Comparison of ENCODE assay signal across 26 cellular contexts in genomic region chr6:145018027-145018426, GRCh38.
"Had no signal": no experiment of that assay in that cellular context is flagged by ENCODE, and none has a peak within 500 bp of the region (broad histone marks: within the 10 kb centered on the region; RNA-seq: fewer than 3 reads in every experiment).

No MANE protein-coding gene starts in this region.

- FAIRE-seq: endothelial cell of umbilical vein, kidney, small intestine had no signal

- H3K36me3 ChIP-seq: colonic mucosa, esophagus muscularis mucosa, gastroesophageal sphincter, heart left ventricle, ovary, thoracic aorta, tibial nerve, upper lobe of right lung, uterus had no signal

- H3K4me2 ChIP-seq: hepatocyte had no signal

- H3K4me1 ChIP-seq: colonic mucosa, tibial nerve, upper lobe of right lung, uterus had no signal

- H3K4me3 ChIP-seq: colonic mucosa, esophagus muscularis mucosa, gastroesophageal sphincter, heart left ventricle, hepatocyte, lung, mucosa of descending colon, ovary, psoas muscle, thoracic aorta, tibial nerve, upper lobe of right lung, uterus had no signal

- H3K27me3 ChIP-seq: colonic mucosa, esophagus muscularis mucosa, foreskin keratinocyte, gastroesophageal sphincter, heart left ventricle, hepatocyte, ovary, tibial nerve, upper lobe of right lung, uterus had no signal

- H3K27ac ChIP-seq: colonic mucosa, esophagus muscularis mucosa, foreskin keratinocyte, gastroesophageal sphincter, heart left ventricle, hepatocyte, ovary, psoas muscle, thoracic aorta, tibial nerve, upper lobe of right lung, uterus had no signal

- H3K9me3 ChIP-seq: colonic mucosa, esophagus muscularis mucosa, gastroesophageal sphincter, mucosa of descending colon, ovary, psoas muscle, thoracic aorta, tibial nerve, upper lobe of right lung, uterus had no signal

- H3K79me2 ChIP-seq: hepatocyte had no signal

- ATAC-seq: foreskin keratinocyte; gastroesophageal sphincter; heart left ventricle; left lobe of liver; mucosa of descending colon; naive thymus-derived CD4-positive, alpha-beta T cell; psoas muscle; right cardiac atrium; stimulated activated naive B cell treated with anti-CD40 and anti-IgM and Interleukin-4, amounts not matched to agents 10 μg/mL and 1 μg/mL and 100 μg/mL, for 72 hours; upper lobe of right lung had no signal

- H2AFZ ChIP-seq: hepatocyte had no signal

- DNase-seq: colonic mucosa; effector CD8-positive, alpha-beta T cell; foreskin keratinocyte; heart left ventricle; kidney; mucosa of descending colon; naive thymus-derived CD4-positive, alpha-beta T cell; occipital lobe; ovary; posterior cingulate gyrus; psoas muscle; right cardiac atrium; small intestine; stimulated activated CD4-positive, alpha-beta T cell treated with anti-CD3 and anti-CD28 coated beads, Interleukin-15, amount 100 ng/mL, for 24 hours; stimulated activated CD4-positive, alpha-beta T cell treated with anti-CD3 and anti-CD28 coated beads, Interleukin-2, amount 100 ng/mL, for 48 hours; stimulated activated naive B cell treated with anti-CD40 and anti-IgM and Interleukin-4, amounts not matched to agents 10 μg/mL and 1 μg/mL and 100 μg/mL, for 72 hours; upper lobe of right lung; uterus had no signal
